In the genomic region with DNA sequence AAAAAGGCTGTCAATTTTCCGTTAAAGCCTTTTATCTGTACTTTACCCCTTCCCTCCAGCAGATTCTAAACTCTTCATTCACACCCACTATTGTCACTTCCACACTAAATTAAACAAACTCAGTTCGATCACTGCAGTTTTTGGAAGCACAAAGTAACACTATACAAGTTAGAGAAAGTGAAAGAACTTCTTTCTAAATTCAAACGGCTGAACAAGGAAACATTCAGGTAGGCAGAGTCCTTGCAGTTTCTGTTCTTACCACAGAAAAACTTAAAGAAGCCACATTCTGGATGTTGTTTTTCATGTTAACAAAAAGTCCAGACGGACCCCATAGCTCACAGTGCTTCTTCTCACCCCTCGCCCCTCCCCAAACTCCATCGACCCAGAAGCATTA, we compare ENCODE assay signal across 9 cellular contexts. TPM values are rescaled to one million over a fixed set of nuclear protein-coding genes. Genes with fewer than 3 reads are reported as not detected.
DNase-seq lines count a peak whose midpoint lies in the region; ATAC-seq and TF ChIP-seq lines count a peak whose summit lies in the region.
"Had no signal": no experiment of that assay in that cellular context is flagged by ENCODE, and none has a peak within 500 bp of the region (broad histone marks: within the 10 kb centered on the region; RNA-seq: fewer than 3 reads in every experiment).

No MANE protein-coding gene starts in this region.

- ATAC-seq in GM21528 (IDR thresholded peaks at IDR 0.05; ENCODE audit: low FRiP score, unreplicated experiment) (peak; percentile 68), memory B cell (ENCODE audit: low read depth) (peak; percentile 74), upper lobe of left lung (ENCODE audit: low FRiP score in 2 of 2) (peak in 1 of 2 donors; percentile 38)

- H3K4me2 ChIP-seq in KMS-11, result peak overlapping the region; percentile 63

- no peak for TF ChIP-seq CTCF in KMS-11 (conservative IDR thresholded peaks at IDR 0.05; ENCODE audit: low read depth, low read length)
- no peak for TF ChIP-seq CTCF in MCF 10A (IDR thresholded peaks at IDR 0.05; ENCODE audit: unreplicated experiment)
- no peak for TF ChIP-seq CTCF in upper lobe of left lung (IDR thresholded peaks at IDR 0.05)

- H3K27me3 ChIP-seq in KMS-11 (ENCODE audit: insufficient read depth, low read depth), result no peaks in the 10 kb centered on the region
- no peaks in the 10 kb centered on the region for H3K27me3 ChIP-seq in upper lobe of left lung

- POLR2A ChIA-PET in MCF 10A (lab: Yijun Ruan, JAX), result interaction anchor here (0.7 to 4.2 kb wide), 34 partner anchors 10 to 699 kb away, joined by 3 to 54 read pairs (median 5); a partner anchor contains a TSS

- TF ChIP-seq EP300 in upper lobe of left lung (IDR thresholded peaks at IDR 0.05), result no peak

- in situ Hi-C loops in Caki2 (cut with HindIII; ENCODE audit: low pct_unique_long_range_greater_than_20kb, low sequenced_read_pairs), result no loop called here

- no peak for TF ChIP-seq POLR2A in upper lobe of left lung (IDR thresholded peaks at IDR 0.05)

- H3K36me3 Mint-ChIP-seq in MCF 10A (ENCODE audit: insufficient read depth, unreplicated experiment), result peaks cover 7% of the 10 kb centered on the region
- no peaks in the 10 kb centered on the region for H3K36me3 Mint-ChIP-seq in memory B cell

- WGBS in upper lobe of left lung, 2 donors, result 0 to 1% methylated on average over 6 of the region's 6 CpGs

- intact Hi-C loops in MCF 10A (cut with micrococcal nuclease), result loop anchor here (5.0 kb wide), 1 partner anchor 52 kb away; no protein-coding TSS in a partner anchor

- H3K27ac ChIP-seq in KMS-11, result peak overlapping the region; percentile 72
- H3K27ac ChIP-seq in upper lobe of left lung, result peak overlapping the region; percentile 86 to 93 (median 92)

- H3K9me3 Mint-ChIP-seq in MCF 10A (ENCODE audit: unreplicated experiment), result no peaks in the 10 kb centered on the region
- H3K9me3 Mint-ChIP-seq in memory B cell, result no peaks in the 10 kb centered on the region

- no peaks in the 10 kb centered on the region for H3K9me3 ChIP-seq in upper lobe of left lung

- H3K79me2 ChIP-seq in KMS-11 (ENCODE audit: insufficient read depth, low read depth), result no peaks in the 10 kb centered on the region

- H3K27me3 Mint-ChIP-seq in MCF 10A (ENCODE audit: insufficient read depth, unreplicated experiment) (no peaks in the 10 kb centered on the region), memory B cell (no peaks in the 10 kb centered on the region)

- CTCF ChIA-PET in MCF 10A (lab: Yijun Ruan, JAX), result interaction anchor here (0.6 to 1.1 kb wide), 4 partner anchors 9 to 54 kb away, joined by 3 to 4 read pairs (median 3); no protein-coding TSS in a partner anchor

- H3K4me3 ChIP-seq in KMS-11 (IDR thresholded peaks at IDR 0.05; ENCODE audit: insufficient read depth, low read depth, low read length), result no peak overlapping the region
- peak overlapping the region; percentile 2 to 67 (median 54) for H3K4me3 ChIP-seq in upper lobe of left lung

- H2AFZ ChIP-seq in KMS-11 (ENCODE audit: low read depth), result peak overlapping the region; percentile 58

- H3K36me3 ChIP-seq in KMS-11 (ENCODE audit: insufficient read depth), result no peaks in the 10 kb centered on the region
- no peaks in the 10 kb centered on the region for H3K36me3 ChIP-seq in upper lobe of left lung

- H3K4me1 ChIP-seq in KMS-11 (ENCODE audit: low read depth, poor library complexity, severe bottlenecking) (peaks cover 14% of the 10 kb centered on the region), upper lobe of left lung (peaks cover 0 to 9% (median 5%) of the 10 kb centered on the region in 4 donors)

- H4K20me1 ChIP-seq in KMS-11 (ENCODE audit: insufficient read depth), result no peaks in the 10 kb centered on the region

- H3K4me3 Mint-ChIP-seq in MCF 10A (ENCODE audit: unreplicated experiment) (peak overlapping the region; percentile 80), memory B cell (peak overlapping the region; percentile 99)

- no TSS peak for BruUV-seq in MCF 10A (replicated peaks; lab: Mats Ljungman, UMichigan)

- peak overlapping the region; percentile 75 for H3K9ac ChIP-seq in KMS-11

- peaks cover 10% of the 10 kb centered on the region for H3K4me1 Mint-ChIP-seq in MCF 10A (ENCODE audit: insufficient read depth, unreplicated experiment)
- H3K4me1 Mint-ChIP-seq in memory B cell, result peaks cover 8% of the 10 kb centered on the region

- DNase-seq in Caki2 (ENCODE audit: low read depth) (peak; percentile 8), MCF 10A (ENCODE audit: unreplicated experiment) (no peak), memory B cell (ENCODE audit: low spot score in 2 of 2) (no peak), upper lobe of left lung (no peak), SK-N-DZ (ENCODE audit: low spot score) (no peak)
- no peak for DNase-seq in stimulated activated CD8-positive, alpha-beta memory T cell treated with anti-CD3 and anti-CD28 coated beads, Interleukin-4, amount 100 ng/mL, for 48 hours

- H3K27ac Mint-ChIP-seq in MCF 10A (ENCODE audit: low read depth, unreplicated experiment), result peak overlapping the region; percentile 93
- H3K27ac Mint-ChIP-seq in memory B cell, result peak overlapping the region; percentile 94

RNA-seq across cellular contexts. Expression of a gene that starts 27.5 kb away (rescaled TPM):
- total RNA-seq in Caki2 (2014; rRNA removed; shearing (Covaris generic); ENCODE audit: low replicate concordance), result not detected in 2 replicates
- total RNA-seq in MCF 10A (2022) (not detected in 2 replicates), upper lobe of left lung (not detected)
- polyA plus RNA-seq in SK-N-DZ (2014; cell fraction: cytosol; rRNA removed), result not detected in 2 replicates
- not detected in 2 replicates for polyA plus RNA-seq in SK-N-DZ (2014; cell fraction: nucleus; rRNA removed)
- total RNA-seq: T-helper 1 cell treated with Interleukin-12 subunit alpha and Interleukin-12 subunit beta and Interleukin-4 antibody, amounts not matched to agents 30 ng/mL and 1 ng/mL, for 36 hours had no signal
